In genomic region chr3:120420855-120421570, GRCh38 we compare ENCODE assay signal across 11 cellular contexts. TPM values are rescaled to one million over a fixed set of nuclear protein-coding genes. Genes with fewer than 3 reads are reported as not detected.
DNase-seq lines count a peak whose midpoint lies in the region; ATAC-seq and TF ChIP-seq lines count a peak whose summit lies in the region.
"Had no signal": no experiment of that assay in that cellular context is flagged by ENCODE, and none has a peak within 500 bp of the region (broad histone marks: within the 10 kb centered on the region; RNA-seq: fewer than 3 reads in every experiment).

No MANE protein-coding gene starts in this region.

- peak; percentile 13 to 40 (median 28) for TF ChIP-seq CTCF in uterus (IDR thresholded peaks at IDR 0.05)

- peak overlapping the region; percentile 24 for H3K27ac ChIP-seq in SJSA1
- H3K27ac ChIP-seq in esophagus (ENCODE audit: low read depth in 2 of 2, low read length in 1 of 2) = peak overlapping the region; percentile 66
- peak overlapping the region; percentile 61 to 80 for H3K27ac ChIP-seq in uterus
- H3K27ac ChIP-seq: HL-60 had no signal

- H3K4me1 ChIP-seq in SJSA1 (replicated peaks) = peaks cover 70% of the 10 kb centered on the region
- H3K4me1 ChIP-seq in esophagus (ENCODE audit: control insufficient read depth in 2 of 2, insufficient read depth in 2 of 2, low read length in 1 of 2) = peaks cover 5 to 7% of the 10 kb centered on the region in 2 donors
- peaks cover 15 to 21% of the 10 kb centered on the region in 2 donors for H3K4me1 ChIP-seq in uterus

- H3K36me3 ChIP-seq in SJSA1 = peaks cover 82% of the 10 kb centered on the region
- no peaks in the 10 kb centered on the region for H3K36me3 ChIP-seq in esophagus (ENCODE audit: control insufficient read depth in 2 of 2, insufficient read depth in 2 of 2, low read length in 1 of 2)
- H3K36me3 ChIP-seq in uterus = no peaks in the 10 kb centered on the region

- TF ChIP-seq POLR2A in uterus (IDR thresholded peaks at IDR 0.05) = no peak

- intact Hi-C loops in uterus (cut with DNase I; ENCODE audit: low total_unique reads) = no loop called here

- H3K4me3 ChIP-seq in SJSA1 (no peak overlapping the region), esophagus (ENCODE audit: low read depth in 1 of 2, low read length in 2 of 2) (no peak overlapping the region), uterus (no peak overlapping the region)

- WGBS in esophagus, 2 donors = 26 to 42% methylated on average over 6 of the region's 6 CpGs

- H3K27me3 ChIP-seq in SJSA1 (replicated peaks) (no peaks in the 10 kb centered on the region), esophagus (ENCODE audit: control insufficient read depth in 1 of 2, insufficient read depth in 2 of 2, low read length in 2 of 2) (no peaks in the 10 kb centered on the region), uterus (no peaks in the 10 kb centered on the region)

- peak; percentile 55 to 60 for DNase-seq in SJSA1 (ENCODE audit: low read depth in 1 of 2, low spot score in 2 of 2)
- DNase-seq in middle frontal gyrus (ENCODE audit: extremely low spot score, low spot score) = peak; percentile 62
- DNase-seq in uterus = no peak
- no peak for DNase-seq in NCI-H2227 (lab: John Stamatoyannopoulos, UW; ENCODE audit: unreplicated experiment)
- DNase-seq in NCI-H1092 (lab: John Stamatoyannopoulos, UW) = no peak
- DNase-seq: activated naive CD4-positive, alpha-beta T cell treated with anti-CD3 and anti-CD28 coated beads, Interleukin-2, amount 10 ng/mL, durations not matched to agents 7 days and 5 days; stimulated activated CD4-positive, alpha-beta T cell treated with anti-CD3 and anti-CD28 coated beads, Interleukin-12 subunit alpha, Interleukin-12 subunit beta, amount 100 ng/mL, for 4 hours; T-helper 9 cell had no signal

- ATAC-seq in HG02973 (IDR thresholded peaks at IDR 0.05; ENCODE audit: unreplicated experiment) = no peak

- H3K9me3 ChIP-seq in SJSA1 (replicated peaks) (no peaks in the 10 kb centered on the region), esophagus (ENCODE audit: control insufficient read depth in 2 of 2, insufficient read depth in 1 of 2, low read depth in 1 of 2, low read length in 1 of 2) (no peaks in the 10 kb centered on the region), uterus (no peaks in the 10 kb centered on the region)

RNA-seq across cellular contexts. Expression of gene FSTL1, which starts 29.8 kb away (rescaled TPM):
- total RNA-seq in SJSA1 (2014; rRNA removed; shearing (Covaris generic)) = 1,346 and 1,532 TPM in 2 replicates
- 10 to 100 TPM in 1 of 2 donors, 1 to 10 TPM in 1; 5.4 to 10.7 TPM for polyA plus RNA-seq in esophagus
- total RNA-seq in uterus = 1,000 to 10,000 TPM in 1 of 4 donors, 100 to 1,000 TPM in 3; 311 to 1,355 (median 418) TPM

Comparison
In these comparisons a context has a peak if more than half of its experiments do, and no peak if none do; other contexts are left out.
1. DNase-seq: peak in SJSA1 (2 of 2) and middle frontal gyrus (single experiment); none in uterus (0 of 2), NCI-H2227 (single experiment) and NCI-H1092 (single experiment).
2. Peak in every context shown above with its lines, with median percentiles within 50 percentile points of each other: H3K27ac ChIP-seq.